In genomic region chr9:34381323-34381722, GRCh38 we compare ENCODE assay signal across 8 cellular contexts. TPM values are rescaled to one million over a fixed set of nuclear protein-coding genes. Genes with fewer than 3 reads are reported as not detected.
DNase-seq lines count a peak whose midpoint lies in the region; ATAC-seq and TF ChIP-seq lines count a peak whose summit lies in the region.

No MANE protein-coding gene starts in this region.

- no peak overlapping the region for H3K27ac ChIP-seq in HUES48 (ENCODE audit: low read depth, low read length)
- H3K27ac ChIP-seq in dorsolateral prefrontal cortex = peak overlapping the region in 47 of 59 donors; percentile 14 to 90 (median 72)

- H3K4me3 ChIP-seq in AG04449 (ENCODE audit: low read depth, low read length) (peak overlapping the region; percentile 56), HUES48 (ENCODE audit: low read depth, low read length) (peak overlapping the region; percentile 82), dorsolateral prefrontal cortex (peak overlapping the region; percentile 53 to 86 (median 71)), mucosa of stomach (ENCODE audit: low read length) (peak overlapping the region; percentile 82)

- TF ChIP-seq POLR2A in GM18505 (IDR thresholded peaks at IDR 0.05; ENCODE audit: borderline replicate concordance, extremely low read depth, insufficient read depth, insufficient read length) = no peak

- H3K9ac ChIP-seq in HUES48 (ENCODE audit: low read depth, low read length) = 0 out of 2 replicates have a peak overlapping the region, but pooled peaks have one; percentile 18
- peak overlapping the region; percentile 63 for H3K9ac ChIP-seq in mucosa of stomach (ENCODE audit: low read length)

- H3K27me3 ChIP-seq in HUES48 (ENCODE audit: control insufficient read depth, insufficient read depth, low read length) (peaks cover 32% of the 10 kb centered on the region), dorsolateral prefrontal cortex (no peaks in the 10 kb centered on the region), mucosa of stomach (ENCODE audit: control insufficient read depth, insufficient read depth, low read length) (no peaks in the 10 kb centered on the region)

- H3K9me3 ChIP-seq in HUES48 (ENCODE audit: control insufficient read depth, insufficient read depth, low read length) = no peaks in the 10 kb centered on the region
- H3K9me3 ChIP-seq in mucosa of stomach (ENCODE audit: control insufficient read depth, low read length) = no peaks in the 10 kb centered on the region

- POLR2A ChIA-PET in AG04449 (lab: Yijun Ruan, JAX) = no interaction called here

- DNase-seq in AG04449 (ENCODE audit: low read depth, low spot score) = no peak
- peak in 6 of 10 donors; percentile 28 to 60 (median 52) for DNase-seq in dorsolateral prefrontal cortex
- no peak for DNase-seq in stimulated activated CD4-positive, alpha-beta T cell treated with anti-CD3 and anti-CD28 coated beads, Interleukin-4, amount 100 ng/mL, for 1 hour

- H3K4me1 ChIP-seq in HUES48 (ENCODE audit: control insufficient read depth, insufficient read depth, low read length) (peaks cover 11% of the 10 kb centered on the region; the same call in 1 of the 2 replicates), mucosa of stomach (ENCODE audit: control insufficient read depth, insufficient read depth, low read length) (peaks cover 26% of the 10 kb centered on the region)

- CTCF ChIA-PET in AG04449 (lab: Yijun Ruan, JAX) = interaction anchor here (0.8 to 8.7 kb wide), 8 partner anchors 11 to 223 kb away, joined by 3 to 154 read pairs (median 9); no protein-coding TSS in a partner anchor

- TF ChIP-seq CTCF in AG04449 (IDR thresholded peaks at IDR 0.05; ENCODE audit: insufficient read depth, low read length, missing control alignments) (no peak), dorsolateral prefrontal cortex (IDR thresholded peaks at IDR 0.05 in 54 of 56, conservative IDR thresholded peaks at IDR 0.05 in 2 of 56; ENCODE audit: low read depth in 1 of 56, partially characterized antibody in 56 of 56) (no peak)

- intact Hi-C loops in dorsolateral prefrontal cortex (cut with DNase I) = no loop called here

- no peak for ATAC-seq in GM21423 (IDR thresholded peaks at IDR 0.05; ENCODE audit: unreplicated experiment)
- no peak for ATAC-seq in GM18505 (IDR thresholded peaks at IDR 0.05; ENCODE audit: unreplicated experiment)
- ATAC-seq in HG02571 (IDR thresholded peaks at IDR 0.05; ENCODE audit: unreplicated experiment) = no peak

- no peaks in the 10 kb centered on the region for H3K36me3 ChIP-seq in HUES48 (ENCODE audit: control insufficient read depth, insufficient read depth, low read length)
- H3K36me3 ChIP-seq in mucosa of stomach (ENCODE audit: control insufficient read depth, insufficient read depth, low read length) = no peaks in the 10 kb centered on the region

RNA-seq across cellular contexts. Expression of gene MYORG, which starts 4.6 kb away (rescaled TPM):
- 10 to 100 TPM; 13.4 to 79.3 (median 30.2) TPM for total RNA-seq in dorsolateral prefrontal cortex

RNA-seq across cellular contexts. Expression of gene NUDT2, which starts 52.0 kb away (rescaled TPM):
- 10 to 100 TPM in 119 of 120 experiments, 1 to 10 TPM in 1; 9.9 to 32.0 (median 20.6) TPM for total RNA-seq in dorsolateral prefrontal cortex

RNA-seq across cellular contexts. Expression of gene KIF24, which starts 52.3 kb away (rescaled TPM):
- total RNA-seq in dorsolateral prefrontal cortex = 1 to 10 TPM in 115 of 120 experiments, under 1 TPM in 5; 0.61 to 3.8 (median 1.6) TPM

Comparison
In these comparisons a context has a peak if more than half of its experiments do, and no peak if none do; other contexts are left out.
1. DNase-seq: peak in dorsolateral prefrontal cortex (6 of 10); none in AG04449 (single experiment) and stimulated activated CD4-positive, alpha-beta T cell treated with anti-CD3 and anti-CD28 coated beads, Interleukin-4, amount 100 ng/mL, for 1 hour (single experiment).
2. Peak in every context shown above with its lines, with median percentiles within 50 percentile points of each other: H3K4me3 ChIP-seq.